Comparison of ENCODE assay signal across 10 cellular contexts in the genomic region with DNA sequence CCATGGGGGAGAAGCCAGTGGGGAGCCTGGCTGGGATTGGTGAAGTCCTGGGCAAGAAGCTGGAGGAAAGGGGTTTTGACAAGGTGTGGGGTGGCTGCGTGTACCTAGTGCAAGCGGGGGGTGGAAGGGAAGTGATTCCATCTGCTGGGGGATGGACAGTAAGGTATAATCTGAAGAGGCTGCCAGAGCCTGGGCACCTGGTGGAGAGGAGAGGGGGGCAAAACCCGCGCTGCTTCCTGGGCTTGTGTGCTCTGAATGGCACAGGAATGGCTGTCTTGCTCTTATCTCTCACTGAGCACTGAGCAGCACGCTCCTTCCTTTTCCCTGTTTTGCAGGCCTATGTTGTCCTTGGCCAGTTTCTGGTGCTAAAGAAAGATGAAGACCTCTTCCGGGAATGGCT. TPM values are rescaled to one million over a fixed set of nuclear protein-coding genes. Genes with fewer than 3 reads are reported as not detected.
DNase-seq lines count a peak whose midpoint lies in the region; ATAC-seq, FAIRE-seq and TF ChIP-seq lines count a peak whose summit lies in the region.
"Had no signal": no experiment of that assay in that cellular context is flagged by ENCODE, and none has a peak within 500 bp of the region (broad histone marks: within the 10 kb centered on the region; RNA-seq: fewer than 3 reads in every experiment).

No MANE protein-coding gene starts in this region.

- H3K4me1 Mint-ChIP-seq in Caco-2 (ENCODE audit: low read depth, unreplicated experiment) = no peaks in the 10 kb centered on the region
- H3K4me1 Mint-ChIP-seq in endothelial cell (ENCODE audit: unreplicated experiment) = peaks cover 25% of the 10 kb centered on the region

- H3K36me3 ChIP-seq in Caco-2 (ENCODE audit: control insufficient read depth, insufficient read depth, low read length) (peaks cover 6% of the 10 kb centered on the region), PC-3 (ENCODE audit: low read depth, low read length) (peaks cover 37% of the 10 kb centered on the region), ovary (no peaks in the 10 kb centered on the region)

- no peaks in the 10 kb centered on the region for H3K27me3 Mint-ChIP-seq in Caco-2 (ENCODE audit: insufficient read depth, unreplicated experiment)
- peaks cover 14% of the 10 kb centered on the region for H3K27me3 Mint-ChIP-seq in endothelial cell (ENCODE audit: unreplicated experiment)

- intact Hi-C loops in Caco-2 (cut with micrococcal nuclease; ENCODE audit: unreplicated experiment) (loop anchor here (2.0 kb wide), 1 partner anchor 20 kb away; no protein-coding TSS in a partner anchor), PC-3 (cut with micrococcal nuclease) (loop anchor here (2.0 kb wide), 2 partner anchors 42 to 50 kb away; a partner anchor contains a TSS), ovary (cut with DNase I) (no loop called here)

- CTCF ChIA-PET in Caco-2 (lab: Charles Lee) = interaction anchor here (0.6 to 1.5 kb wide), 3 partner anchors 8 to 115 kb away, joined by 6 to 10 read pairs (median 8); a partner anchor contains a TSS
- CTCF ChIA-PET in PC-3 (lab: Charles Lee) = no interaction called here

- H3K9me3 ChIP-seq in Caco-2 = no peaks in the 10 kb centered on the region
- no peaks in the 10 kb centered on the region for H3K9me3 ChIP-seq in PC-3 (ENCODE audit: low read length)
- no peaks in the 10 kb centered on the region for H3K9me3 ChIP-seq in ovary
- H3K9me3 ChIP-seq: left lung had no signal

- H3K9ac ChIP-seq in PC-3 (ENCODE audit: low read length) = peak overlapping the region; percentile 91

- peak overlapping the region; percentile 92 for H3K4me3 ChIP-seq in Caco-2 (ENCODE audit: low read depth, low read length)
- peak overlapping the region; percentile 85 for H3K4me3 ChIP-seq in PC-3 (ENCODE audit: low read length)
- H3K4me3 ChIP-seq in ovary = peak overlapping the region; percentile 74

- no peak for FAIRE-seq in frontal cortex (lab: Jason Lieb, UNC)

- no peaks in the 10 kb centered on the region for H4K20me1 ChIP-seq in PC-3 (ENCODE audit: low read length)

- H3F3A ChIP-seq in PC-3 (ENCODE audit: low read length, unreplicated experiment) = peaks cover 9% of the 10 kb centered on the region

- peaks cover 56% of the 10 kb centered on the region for H3K79me2 ChIP-seq in PC-3 (ENCODE audit: low read length)

- POLR2A ChIA-PET in Caco-2 (lab: Charles Lee) (interaction anchor here (1.5 kb wide), 2 partner anchors 8 to 113 kb away, joined by 8 to 29 read pairs; a partner anchor contains a TSS), PC-3 (lab: Charles Lee; ENCODE audit: unreplicated experiment) (interaction anchor here (0.8 kb wide), 1 partner anchor 8 kb away, joined by 3 read pairs; no protein-coding TSS in a partner anchor)

- no peak for ATAC-seq in PC-3
- ATAC-seq in GM18517 (IDR thresholded peaks at IDR 0.05; ENCODE audit: unreplicated experiment) = no peak
- no peak for ATAC-seq in GM21825 (IDR thresholded peaks at IDR 0.05; ENCODE audit: unreplicated experiment)
- no peak for ATAC-seq in HG03108 (IDR thresholded peaks at IDR 0.05; ENCODE audit: unreplicated experiment)

- TF ChIP-seq EP300 in ovary (IDR thresholded peaks at IDR 0.05) = no peak

- peak overlapping the region; percentile 97 for H3K27ac Mint-ChIP-seq in Caco-2 (ENCODE audit: unreplicated experiment)
- peak overlapping the region; percentile 90 for H3K27ac Mint-ChIP-seq in endothelial cell (ENCODE audit: unreplicated experiment)

- H3K4me1 ChIP-seq in Caco-2 = 0 out of 2 replicates have a peak, but pooled peaks cover 7% of the 10 kb centered on the region
- peaks cover 17% of the 10 kb centered on the region for H3K4me1 ChIP-seq in PC-3 (ENCODE audit: insufficient read depth, low read length)
- peaks cover 5% of the 10 kb centered on the region for H3K4me1 ChIP-seq in ovary (ENCODE audit: insufficient read depth)

- DNase-seq in Caco-2 (no peak), PC-3 (no peak), endothelial cell (ENCODE audit: low spot score) (no peak), ovary (no peak), frontal cortex (ENCODE audit: low spot score in 2 of 2) (no peak)

- no peak for TF ChIP-seq POLR2A in ovary (IDR thresholded peaks at IDR 0.05)

- H3K9me3 Mint-ChIP-seq in Caco-2 (ENCODE audit: unreplicated experiment) (no peaks in the 10 kb centered on the region), endothelial cell (ENCODE audit: unreplicated experiment) (no peaks in the 10 kb centered on the region)

- H3K4me2 ChIP-seq in PC-3 (ENCODE audit: low read length) = peak overlapping the region; percentile 87

- H3K27me3 ChIP-seq in Caco-2 (replicated peaks; ENCODE audit: control insufficient read depth, insufficient read depth, low read length) (no peaks in the 10 kb centered on the region), PC-3 (ENCODE audit: low read length) (no peaks in the 10 kb centered on the region), ovary (no peaks in the 10 kb centered on the region)
- H3K27me3 ChIP-seq: left lung had no signal

- 52 to 74% (median 54%) methylated on average over 6 of the region's 6 CpGs for WGBS in ovary, 3 donors

- H2AFZ ChIP-seq in PC-3 (ENCODE audit: low read length) = no peak overlapping the region

- BruUV-seq in Caco-2 (replicated peaks; lab: Mats Ljungman, UMichigan) = no TSS peak
- BruUV-seq in PC-3 (replicated peaks; lab: Mats Ljungman, UMichigan) = no TSS peak

- peak overlapping the region; percentile 99 for H3K4me3 Mint-ChIP-seq in Caco-2 (ENCODE audit: unreplicated experiment)
- peak overlapping the region; percentile 94 for H3K4me3 Mint-ChIP-seq in endothelial cell (ENCODE audit: unreplicated experiment)

- peaks cover 73% of the 10 kb centered on the region for H3K36me3 Mint-ChIP-seq in Caco-2 (ENCODE audit: insufficient read depth, unreplicated experiment)
- H3K36me3 Mint-ChIP-seq in endothelial cell (ENCODE audit: low read depth, unreplicated experiment) = peaks cover 8% of the 10 kb centered on the region

- TF ChIP-seq CTCF in Caco-2 (IDR thresholded peaks at IDR 0.05; ENCODE audit: insufficient read depth in 1 of 2, low read depth in 1 of 2, low read length in 1 of 2, severe bottlenecking in 1 of 2, unreplicated experiment in 1 of 2) (no peak), PC-3 (conservative IDR thresholded peaks at IDR 0.05; ENCODE audit: low read depth, low read length) (no peak), endothelial cell (IDR thresholded peaks at IDR 0.05; ENCODE audit: unreplicated experiment) (no peak), ovary (IDR thresholded peaks at IDR 0.05) (no peak)

- no peaks in the 10 kb centered on the region for H3K9me2 ChIP-seq in PC-3 (replicated peaks; ENCODE audit: low read length)

- no peak overlapping the region for H3K27ac ChIP-seq in PC-3 (ENCODE audit: low read length)
- peak overlapping the region in 1 of 2 donors; percentile 79 for H3K27ac ChIP-seq in ovary

RNA-seq across cellular contexts. Expression of a gene that starts 1.0 kb away (rescaled TPM):
- 295 and 300 TPM in 2 replicates for total RNA-seq in Caco-2 (2022)
- 124 and 131 TPM in 2 replicates for total RNA-seq in PC-3 (2014; rRNA removed)
- total RNA-seq in endothelial cell (ENCODE audit: unreplicated experiment) = 163 TPM
- 100 to 1,000 TPM in 5 of 7 donors, 10 to 100 TPM in 2; 42.1 to 268 (median 161) TPM for total RNA-seq in ovary
- 100 to 1,000 TPM; 207 to 222 TPM for polyA plus RNA-seq in ovary
- 25.3 TPM for total RNA-seq in frontal cortex

RNA-seq across cellular contexts. Expression of a gene that starts 1.3 kb away (rescaled TPM):
- total RNA-seq in Caco-2 (2022) = 51.2 and 55.3 TPM in 2 replicates
- 70.1 and 77.0 TPM in 2 replicates for total RNA-seq in PC-3 (2014; rRNA removed)
- total RNA-seq in endothelial cell (ENCODE audit: unreplicated experiment) = 34.9 TPM
- total RNA-seq in ovary = 10 to 100 TPM; 15.2 to 42.1 (median 30.2) TPM
- 10 to 100 TPM; 21.3 to 31.7 TPM for polyA plus RNA-seq in ovary
- total RNA-seq in frontal cortex = 22.0 TPM

RNA-seq across cellular contexts. Expression of a gene that starts 8.5 kb away (rescaled TPM):
- not detected in 2 replicates for total RNA-seq in Caco-2 (2022)
- total RNA-seq in PC-3 (2014; rRNA removed) = 74.5 and 84.2 TPM in 2 replicates
- total RNA-seq in endothelial cell (ENCODE audit: unreplicated experiment) = not detected
- total RNA-seq in ovary = 10 to 100 TPM in 1 of 7 donors, under 1 TPM in 4, not detected in 2; 0.32 to 25.4 (median 0.84) TPM
- under 1 TPM in 1 of 2 donors, not detected in 1; 0.30 TPM for polyA plus RNA-seq in ovary
- not detected for total RNA-seq in frontal cortex
- total RNA-seq: T-helper 2 cell treated with Interferon-gamma antibody and Interleukin-4, amounts not matched to agents 100 ng/mL and 5 ng/mL, for 36 hours had no signal

RNA-seq across cellular contexts. Expression of a gene that starts 23.0 kb away (rescaled TPM):
- total RNA-seq in Caco-2 (2022) (not detected in 2 replicates), PC-3 (2014; rRNA removed) (0.17 and 1.1 TPM in 2 replicates), endothelial cell (ENCODE audit: unreplicated experiment) (not detected), ovary (under 1 TPM in 1 of 7 donors, not detected in 6; 0.25 TPM), frontal cortex (not detected)
- polyA plus RNA-seq in ovary = not detected

RNA-seq across cellular contexts. Expression of a gene that starts 41.8 kb away (rescaled TPM):
- 78.0 and 84.5 TPM in 2 replicates for total RNA-seq in Caco-2 (2022)
- 240 and 267 TPM in 2 replicates for total RNA-seq in PC-3 (2014; rRNA removed)
- 46.5 TPM for total RNA-seq in endothelial cell (ENCODE audit: unreplicated experiment)
- 10 to 100 TPM; 41.4 to 64.9 (median 57.0) TPM for total RNA-seq in ovary
- 10 to 100 TPM in 1 of 2 donors, 1 to 10 TPM in 1; 8.8 to 52.4 TPM for polyA plus RNA-seq in ovary
- 44.8 TPM for total RNA-seq in frontal cortex

Comparison
In these comparisons a context has a peak if more than half of its experiments do, and no peak if none do; other contexts are left out.
1. intact Hi-C loops: an anchor here in Caco-2 (2.0 kb wide) and PC-3 (2.0 kb wide); none called in ovary.